Comparison of ENCODE assay signal across 43 cellular contexts in genomic region chr2:99260184-99260583, GRCh38. TPM values are rescaled to one million over a fixed set of nuclear protein-coding genes. Genes with fewer than 3 reads are reported as not detected.
"Had no signal": no experiment of that assay in that cellular context is flagged by ENCODE, and none has a peak within 500 bp of the region (broad histone marks: within the 10 kb centered on the region; RNA-seq: fewer than 3 reads in every experiment).

No MANE protein-coding gene starts in this region.

- H3K27me3 ChIP-seq: adrenal gland, ascending aorta, body of pancreas, brain microvascular endothelial cell, breast epithelium, cardiac muscle cell had no signal

- H3K4me1 ChIP-seq: adrenal gland, ascending aorta, body of pancreas, breast epithelium had no signal

- H3K36me3 Mint-ChIP-seq: activated naive CD4-positive, alpha-beta T cell treated with anti-CD3 and anti-CD28 coated beads, Interleukin-2, amount 10 ng/mL, durations not matched to agents 7 days and 5 days; activated naive CD4-positive, alpha-beta T cell treated with anti-CD3 and anti-CD28 coated beads, Interleukin-2, amount 50 U/mL, for 72 hours; activated naive CD8-positive, alpha-beta T cell treated with anti-CD3 and anti-CD28 coated beads for 36 hours; activated naive CD8-positive, alpha-beta T cell treated with anti-CD3 and anti-CD28 coated beads, Interleukin-2, amount 10 ng/mL, durations not matched to agents 7 days and 5 days had no signal

- FAIRE-seq: astrocyte, colon had no signal

- H3K9me3 ChIP-seq: adrenal gland, body of pancreas, breast epithelium had no signal

- H3K27ac ChIP-seq: adrenal gland, ascending aorta, body of pancreas, brain microvascular endothelial cell, breast epithelium, cardiac muscle cell had no signal

- H3K36me3 ChIP-seq: adrenal gland, ascending aorta, brain microvascular endothelial cell, breast epithelium, cardiac muscle cell had no signal

- DNase-seq: activated effector memory CD4-positive, alpha-beta T cell treated with anti-CD3 and anti-CD28 coated beads, Interleukin-2, amount 50 U/mL, for 16 hours; activated effector memory CD4-positive, alpha-beta T cell treated with Interleukin-2 at 50 U/mL for 16 hours; activated gamma-delta T cell; activated gamma-delta T cell treated with Interleukin-2 at 50 U/mL for 16 hours; activated naive CD4-positive, alpha-beta T cell; activated naive CD4-positive, alpha-beta T cell treated with anti-CD3 and anti-CD28 coated beads for 36 hours; activated naive CD4-positive, alpha-beta T cell treated with anti-CD3 and anti-CD28 coated beads, Interleukin-2, amount 10 ng/mL, durations not matched to agents 7 days and 5 days; activated naive CD4-positive, alpha-beta T cell treated with anti-CD3 and anti-CD28 coated beads, Interleukin-2, amount 50 U/mL, for 16 hours; activated naive CD4-positive, alpha-beta T cell treated with Interleukin-2 at 50 U/mL for 16 hours; activated naive CD8-positive, alpha-beta T cell treated with anti-CD3 and anti-CD28 coated beads for 36 hours; activated naive CD8-positive, alpha-beta T cell treated with anti-CD3 and anti-CD28 coated beads, Interleukin-2, amount 10 ng/mL, durations not matched to agents 7 days and 5 days; activated naive CD8-positive, alpha-beta T cell treated with anti-CD3 and anti-CD28 coated beads, Interleukin-2, amount 50 U/mL, for 24 hours; activated T-cell treated with anti-CD3 and anti-CD28 coated beads, Interleukin-2, amount 50 U/mL, for 4 hours; activated T-cell treated with anti-CD3 and anti-CD28 coated beads, Interleukin-2, amount 50 U/mL, for 48 hours; activated T-cell treated with anti-CD3 and anti-CD28 coated beads, Interleukin-2, amount 50 U/mL, for 72 hours; adrenal gland; amniotic stem cell; amygdala; anterior cingulate cortex; aorta; body of pancreas; brain microvascular endothelial cell; caudate nucleus; central memory CD4-positive, alpha-beta T cell; cerebellar nuclear complex had no signal

- H3K4me3 ChIP-seq: adrenal gland, ascending aorta, body of pancreas, breast epithelium, cardiac muscle cell had no signal

- H3K27ac Mint-ChIP-seq: activated naive CD4-positive, alpha-beta T cell treated with anti-CD3 and anti-CD28 coated beads for 36 hours; activated naive CD4-positive, alpha-beta T cell treated with anti-CD3 and anti-CD28 coated beads, Interleukin-2, amount 10 ng/mL, durations not matched to agents 7 days and 5 days; activated naive CD4-positive, alpha-beta T cell treated with anti-CD3 and anti-CD28 coated beads, Interleukin-2, amount 50 U/mL, for 24 hours; activated naive CD4-positive, alpha-beta T cell treated with anti-CD3 and anti-CD28 coated beads, Interleukin-2, amount 50 U/mL, for 72 hours; activated naive CD8-positive, alpha-beta T cell; activated naive CD8-positive, alpha-beta T cell treated with anti-CD3 and anti-CD28 coated beads for 36 hours; activated naive CD8-positive, alpha-beta T cell treated with anti-CD3 and anti-CD28 coated beads, Interleukin-2, amount 10 ng/mL, durations not matched to agents 7 days and 5 days; activated naive CD8-positive, alpha-beta T cell treated with anti-CD3 and anti-CD28 coated beads, Interleukin-2, amount 50 U/mL, for 24 hours; activated T-cell treated with anti-CD3 and anti-CD28 coated beads, Interleukin-2, amount 50 U/mL, for 72 hours; activated T-helper 1 cell treated with anti-CD3 and anti-CD28 coated beads, Interleukin-12 subunit alpha, Interleukin-12 subunit beta, Interleukin-2, Interleukin-4 antibody, amounts not matched to agents 30 ng/mL and 10 ng/mL and 1 ng/mL, durations not matched to agents 14 hours and 24 hours and 36 hours; activated T-helper 17 cell treated with anti-CD3 and anti-CD28 coated beads, Interleukin-2, amount 50 U/mL, for 72 hours; activated T-helper 2 cell treated with anti-CD3 and anti-CD28 coated beads, Interferon-gamma antibody, Interleukin-2, Interleukin-4, amounts not matched to agents 10 μg/mL and 5 μg/mL and 100 μg/mL, durations not matched to agents 14 hours and 24 hours and 36 hours; brain had no signal

- H3K4me3 Mint-ChIP-seq: activated naive CD4-positive, alpha-beta T cell treated with anti-CD3 and anti-CD28 coated beads for 36 hours; activated naive CD4-positive, alpha-beta T cell treated with anti-CD3 and anti-CD28 coated beads, Interleukin-2, amount 10 ng/mL, durations not matched to agents 7 days and 5 days; activated naive CD4-positive, alpha-beta T cell treated with anti-CD3 and anti-CD28 coated beads, Interleukin-2, amount 50 U/mL, for 24 hours; activated naive CD8-positive, alpha-beta T cell; activated naive CD8-positive, alpha-beta T cell treated with anti-CD3 and anti-CD28 coated beads for 36 hours; activated naive CD8-positive, alpha-beta T cell treated with anti-CD3 and anti-CD28 coated beads, Interleukin-2, amount 10 ng/mL, durations not matched to agents 7 days and 5 days; activated naive CD8-positive, alpha-beta T cell treated with anti-CD3 and anti-CD28 coated beads, Interleukin-2, amount 50 U/mL, for 24 hours; activated T-cell treated with anti-CD3 and anti-CD28 coated beads, Interleukin-2, amount 50 U/mL, for 4 hours; activated T-cell treated with anti-CD3 and anti-CD28 coated beads, Interleukin-2, amount 50 U/mL, for 72 hours; activated T-helper 1 cell treated with anti-CD3 and anti-CD28 coated beads, Interleukin-12 subunit alpha, Interleukin-12 subunit beta, Interleukin-2, Interleukin-4 antibody, amounts not matched to agents 30 ng/mL and 10 ng/mL and 1 ng/mL, durations not matched to agents 14 hours and 24 hours and 36 hours; activated T-helper 17 cell treated with anti-CD3 and anti-CD28 coated beads, Interleukin-2, amount 50 U/mL, for 72 hours; brain; central memory CD8-positive, alpha-beta T cell had no signal

- H3K9me3 Mint-ChIP-seq: activated naive CD4-positive, alpha-beta T cell treated with anti-CD3 and anti-CD28 coated beads for 36 hours; activated naive CD4-positive, alpha-beta T cell treated with anti-CD3 and anti-CD28 coated beads, Interleukin-2, amount 10 ng/mL, durations not matched to agents 7 days and 5 days; activated naive CD4-positive, alpha-beta T cell treated with anti-CD3 and anti-CD28 coated beads, Interleukin-2, amount 50 U/mL, for 24 hours; activated naive CD4-positive, alpha-beta T cell treated with anti-CD3 and anti-CD28 coated beads, Interleukin-2, amount 50 U/mL, for 72 hours; activated naive CD8-positive, alpha-beta T cell treated with anti-CD3 and anti-CD28 coated beads for 36 hours; activated naive CD8-positive, alpha-beta T cell treated with anti-CD3 and anti-CD28 coated beads, Interleukin-2, amount 50 U/mL, for 24 hours; activated T-cell treated with anti-CD3 and anti-CD28 coated beads, Interleukin-2, amount 50 U/mL, for 4 hours; activated T-cell treated with anti-CD3 and anti-CD28 coated beads, Interleukin-2, amount 50 U/mL, for 72 hours; activated T-helper 1 cell treated with anti-CD3 and anti-CD28 coated beads, Interleukin-12 subunit alpha, Interleukin-12 subunit beta, Interleukin-2, Interleukin-4 antibody, amounts not matched to agents 30 ng/mL and 10 ng/mL and 1 ng/mL, durations not matched to agents 14 hours and 24 hours and 36 hours; activated T-helper 17 cell treated with anti-CD3 and anti-CD28 coated beads, Interleukin-2, amount 50 U/mL, for 72 hours; activated T-helper 2 cell treated with anti-CD3 and anti-CD28 coated beads, Interferon-gamma antibody, Interleukin-2, Interleukin-4, amounts not matched to agents 10 μg/mL and 5 μg/mL and 100 μg/mL, durations not matched to agents 14 hours and 24 hours and 36 hours; brain; central memory CD8-positive, alpha-beta T cell had no signal

- H3K4me1 Mint-ChIP-seq: activated naive CD4-positive, alpha-beta T cell treated with anti-CD3 and anti-CD28 coated beads, Interleukin-2, amount 10 ng/mL, durations not matched to agents 7 days and 5 days; activated naive CD4-positive, alpha-beta T cell treated with anti-CD3 and anti-CD28 coated beads, Interleukin-2, amount 50 U/mL, for 24 hours; activated naive CD8-positive, alpha-beta T cell treated with anti-CD3 and anti-CD28 coated beads for 36 hours; activated naive CD8-positive, alpha-beta T cell treated with anti-CD3 and anti-CD28 coated beads, Interleukin-2, amount 50 U/mL, for 24 hours; activated T-helper 17 cell treated with anti-CD3 and anti-CD28 coated beads, Interleukin-2, amount 50 U/mL, for 72 hours; brain; central memory CD8-positive, alpha-beta T cell had no signal

- H3K27me3 Mint-ChIP-seq: activated naive CD4-positive, alpha-beta T cell treated with anti-CD3 and anti-CD28 coated beads, Interleukin-2, amount 10 ng/mL, durations not matched to agents 7 days and 5 days; activated naive CD4-positive, alpha-beta T cell treated with anti-CD3 and anti-CD28 coated beads, Interleukin-2, amount 50 U/mL, for 24 hours; activated naive CD8-positive, alpha-beta T cell; activated naive CD8-positive, alpha-beta T cell treated with anti-CD3 and anti-CD28 coated beads for 36 hours; activated naive CD8-positive, alpha-beta T cell treated with anti-CD3 and anti-CD28 coated beads, Interleukin-2, amount 10 ng/mL, durations not matched to agents 7 days and 5 days; activated naive CD8-positive, alpha-beta T cell treated with anti-CD3 and anti-CD28 coated beads, Interleukin-2, amount 50 U/mL, for 24 hours; activated T-helper 17 cell treated with anti-CD3 and anti-CD28 coated beads, Interleukin-2, amount 50 U/mL, for 72 hours; brain; central memory CD8-positive, alpha-beta T cell had no signal

- ATAC-seq: activated naive CD4-positive, alpha-beta T cell treated with anti-CD3 and anti-CD28 coated beads, Interleukin-2, amount 50 U/mL, for 72 hours; activated naive CD8-positive, alpha-beta T cell treated with anti-CD3 and anti-CD28 coated beads, Interleukin-2, amount 50 U/mL, for 24 hours; activated T-cell treated with anti-CD3 and anti-CD28 coated beads, Interleukin-2, amount 50 U/mL, for 4 hours; activated T-cell treated with anti-CD3 and anti-CD28 coated beads, Interleukin-2, amount 50 U/mL, for 72 hours; activated T-helper 17 cell treated with anti-CD3 and anti-CD28 coated beads, Interleukin-2, amount 50 U/mL, for 72 hours; body of pancreas had no signal

RNA-seq across cellular contexts. Expression of gene LYG2, which starts 4.7 kb away (rescaled TPM):
- total RNA-seq: activated naive CD4-positive, alpha-beta T cell treated with anti-CD3 and anti-CD28 coated beads for 36 hours; activated naive CD4-positive, alpha-beta T cell treated with anti-CD3 and anti-CD28 coated beads, Interleukin-2, amount 50 U/mL, for 72 hours; activated naive CD8-positive, alpha-beta T cell treated with anti-CD3 and anti-CD28 coated beads for 36 hours; activated naive CD8-positive, alpha-beta T cell treated with anti-CD3 and anti-CD28 coated beads, Interleukin-2, amount 10 ng/mL, durations not matched to agents 7 days and 5 days; activated T-cell treated with anti-CD3 and anti-CD28 coated beads, Interleukin-2, amount 50 U/mL, for 4 hours; activated T-cell treated with anti-CD3 and anti-CD28 coated beads, Interleukin-2, amount 50 U/mL, for 72 hours; activated T-helper 1 cell treated with anti-CD3 and anti-CD28 coated beads, Interleukin-12 subunit alpha, Interleukin-12 subunit beta, Interleukin-2, Interleukin-4 antibody, amounts not matched to agents 30 ng/mL and 10 ng/mL and 1 ng/mL, durations not matched to agents 14 hours and 24 hours and 36 hours; activated T-helper 17 cell treated with anti-CD3 and anti-CD28 coated beads, Interleukin-2, amount 50 U/mL, for 72 hours; activated T-helper 2 cell treated with anti-CD3 and anti-CD28 coated beads, Interferon-gamma antibody, Interleukin-2, Interleukin-4, amounts not matched to agents 10 μg/mL and 5 μg/mL and 100 μg/mL, durations not matched to agents 14 hours and 24 hours and 36 hours; adrenal gland; aorta; ascending aorta; astrocyte; body of pancreas; breast epithelium; bronchial epithelial cell; cardiac muscle cell; cardiac septum; cerebellum; chondrocyte had no signal
- polyA plus RNA-seq: adipose tissue, adrenal gland, aorta, cardiac muscle cell had no signal

RNA-seq across cellular contexts. Expression of gene LYG1, which starts 40.8 kb away (rescaled TPM):
- total RNA-seq: ascending aorta had no signal
